ENCODE assay signal across 2 cellular contexts in the genomic region with DNA sequence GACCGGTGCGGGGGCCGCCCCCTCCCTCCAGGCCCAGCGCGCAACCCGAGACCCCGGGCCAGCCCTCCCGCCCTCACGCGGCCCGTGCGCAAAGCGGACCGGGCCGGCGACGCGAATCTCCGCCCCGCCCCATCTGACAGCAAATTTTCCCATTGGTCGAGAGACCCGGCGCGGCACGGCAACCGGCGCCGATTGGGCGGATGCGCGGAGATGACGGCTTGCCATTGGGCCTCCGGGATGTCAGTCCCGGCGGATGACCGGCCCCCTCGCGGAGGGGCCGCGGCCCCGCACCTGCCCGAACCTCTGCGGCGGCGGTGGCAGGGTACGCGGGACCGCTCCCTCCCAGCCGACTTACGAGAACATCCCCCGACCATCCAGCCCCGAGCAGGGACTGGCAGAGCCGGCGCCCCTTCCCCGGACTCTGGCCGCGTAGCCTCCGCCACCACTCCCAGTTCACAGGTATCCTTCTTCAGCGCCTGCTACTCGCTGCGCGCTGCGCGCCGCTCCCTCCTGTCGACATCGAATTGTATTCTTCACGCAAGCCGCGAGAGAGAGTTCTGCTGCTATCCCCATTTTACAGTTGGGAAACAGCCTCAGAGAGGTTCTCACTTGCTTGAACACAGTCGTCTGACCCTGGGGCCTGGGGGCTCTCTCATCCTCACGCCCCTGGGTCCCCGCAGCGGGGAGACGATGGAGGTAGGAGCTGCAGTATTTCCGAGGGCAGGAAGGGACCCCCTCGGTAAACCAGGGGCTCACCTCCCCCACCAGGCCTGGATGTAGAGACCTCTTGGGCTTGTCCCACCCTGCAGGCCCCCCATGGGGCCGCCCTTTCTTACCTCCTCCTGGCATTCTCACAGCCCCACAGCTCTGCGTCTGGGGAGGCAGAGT.
TF ChIP-seq lines count a peak whose summit lies in the region.

A gene with protein sequence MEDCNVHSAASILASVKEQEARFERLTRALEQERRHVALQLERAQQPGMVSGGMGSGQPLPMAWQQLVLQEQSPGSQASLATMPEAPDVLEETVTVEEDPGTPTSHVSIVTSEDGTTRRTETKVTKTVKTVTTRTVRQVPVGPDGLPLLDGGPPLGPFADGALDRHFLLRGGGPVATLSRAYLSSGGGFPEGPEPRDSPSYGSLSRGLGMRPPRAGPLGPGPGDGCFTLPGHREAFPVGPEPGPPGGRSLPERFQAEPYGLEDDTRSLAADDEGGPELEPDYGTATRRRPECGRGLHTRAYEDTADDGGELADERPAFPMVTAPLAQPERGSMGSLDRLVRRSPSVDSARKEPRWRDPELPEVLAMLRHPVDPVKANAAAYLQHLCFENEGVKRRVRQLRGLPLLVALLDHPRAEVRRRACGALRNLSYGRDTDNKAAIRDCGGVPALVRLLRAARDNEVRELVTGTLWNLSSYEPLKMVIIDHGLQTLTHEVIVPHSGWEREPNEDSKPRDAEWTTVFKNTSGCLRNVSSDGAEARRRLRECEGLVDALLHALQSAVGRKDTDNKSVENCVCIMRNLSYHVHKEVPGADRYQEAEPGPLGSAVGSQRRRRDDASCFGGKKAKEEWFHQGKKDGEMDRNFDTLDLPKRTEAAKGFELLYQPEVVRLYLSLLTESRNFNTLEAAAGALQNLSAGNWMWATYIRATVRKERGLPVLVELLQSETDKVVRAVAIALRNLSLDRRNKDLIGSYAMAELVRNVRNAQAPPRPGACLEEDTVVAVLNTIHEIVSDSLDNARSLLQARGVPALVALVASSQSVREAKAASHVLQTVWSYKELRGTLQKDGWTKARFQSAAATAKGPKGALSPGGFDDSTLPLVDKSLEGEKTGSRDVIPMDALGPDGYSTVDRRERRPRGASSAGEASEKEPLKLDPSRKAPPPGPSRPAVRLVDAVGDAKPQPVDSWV (minus strand): TSS at position 90 of the 888 bp plus-strand sequence. CDS start 26,029 bp downstream, outside the sequence.

TF ChIP-seq in A549, 52 proteins besides CTCF, POLR2A, EP300 and RAD21 (continued from another document):
- TF ChIP-seq, protein P1, sequence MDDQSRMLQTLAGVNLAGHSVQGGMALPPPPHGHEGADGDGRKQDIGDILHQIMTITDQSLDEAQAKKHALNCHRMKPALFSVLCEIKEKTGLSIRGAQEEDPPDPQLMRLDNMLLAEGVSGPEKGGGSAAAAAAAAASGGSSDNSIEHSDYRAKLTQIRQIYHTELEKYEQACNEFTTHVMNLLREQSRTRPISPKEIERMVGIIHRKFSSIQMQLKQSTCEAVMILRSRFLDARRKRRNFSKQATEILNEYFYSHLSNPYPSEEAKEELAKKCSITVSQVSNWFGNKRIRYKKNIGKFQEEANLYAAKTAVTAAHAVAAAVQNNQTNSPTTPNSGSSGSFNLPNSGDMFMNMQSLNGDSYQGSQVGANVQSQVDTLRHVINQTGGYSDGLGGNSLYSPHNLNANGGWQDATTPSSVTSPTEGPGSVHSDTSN (IDR thresholded peaks at IDR 0.05) = peak; percentile 95
- no peak for TF ChIP-seq RARB (CRISPR knock-in tag; IDR thresholded peaks at IDR 0.05)
- no peak for TF ChIP-seq NFE2L2 (conservative IDR thresholded peaks at IDR 0.05; ENCODE audit: low read length)

TF ChIP-seq in HepG2, 621 proteins besides CTCF, POLR2A, EP300 and RAD21 (continued from another document and continues in another):
- TF ChIP-seq ZNF777 (CRISPR knock-in tag; IDR thresholded peaks at IDR 0.05) (no peak), ZFP36L2 (CRISPR knock-in tag; IDR thresholded peaks at IDR 0.05) (no peak), ZNF460 (CRISPR knock-in tag; IDR thresholded peaks at IDR 0.05; ENCODE audit: borderline replicate concordance) (no peak), NFKB2 (CRISPR knock-in tag; IDR thresholded peaks at IDR 0.05; ENCODE audit: borderline replicate concordance) (peak; percentile 23; the same call in 1 of the 2 replicates), ZNF547 (CRISPR knock-in tag; IDR thresholded peaks at IDR 0.05) (0 out of 2 replicates have a peak, but pooled peaks have one; percentile 11), ZNF775 (CRISPR knock-in tag; IDR thresholded peaks at IDR 0.05; ENCODE audit: borderline replicate concordance) (no peak), BRCA1 (CRISPR knock-in tag; IDR thresholded peaks at IDR 0.05) (no peak), ZNF720 (CRISPR knock-in tag; IDR thresholded peaks at IDR 0.05) (no peak), EED (CRISPR knock-in tag; IDR thresholded peaks at IDR 0.05) (no peak), ZNF644 (CRISPR knock-in tag; IDR thresholded peaks at IDR 0.05; ENCODE audit: low read depth) (no peak), SP1 (IDR thresholded peaks at IDR 0.05) (no peak), SP1 (CRISPR knock-in tag; IDR thresholded peaks at IDR 0.05) (peak; percentile 73; the same call in 1 of the 2 replicates), REXO4 (CRISPR knock-in tag; IDR thresholded peaks at IDR 0.05; ENCODE audit: borderline replicate concordance) (no peak), GPN1 (CRISPR knock-in tag; IDR thresholded peaks at IDR 0.05; ENCODE audit: borderline replicate concordance) (no peak)
- TF ChIP-seq, protein P2, sequence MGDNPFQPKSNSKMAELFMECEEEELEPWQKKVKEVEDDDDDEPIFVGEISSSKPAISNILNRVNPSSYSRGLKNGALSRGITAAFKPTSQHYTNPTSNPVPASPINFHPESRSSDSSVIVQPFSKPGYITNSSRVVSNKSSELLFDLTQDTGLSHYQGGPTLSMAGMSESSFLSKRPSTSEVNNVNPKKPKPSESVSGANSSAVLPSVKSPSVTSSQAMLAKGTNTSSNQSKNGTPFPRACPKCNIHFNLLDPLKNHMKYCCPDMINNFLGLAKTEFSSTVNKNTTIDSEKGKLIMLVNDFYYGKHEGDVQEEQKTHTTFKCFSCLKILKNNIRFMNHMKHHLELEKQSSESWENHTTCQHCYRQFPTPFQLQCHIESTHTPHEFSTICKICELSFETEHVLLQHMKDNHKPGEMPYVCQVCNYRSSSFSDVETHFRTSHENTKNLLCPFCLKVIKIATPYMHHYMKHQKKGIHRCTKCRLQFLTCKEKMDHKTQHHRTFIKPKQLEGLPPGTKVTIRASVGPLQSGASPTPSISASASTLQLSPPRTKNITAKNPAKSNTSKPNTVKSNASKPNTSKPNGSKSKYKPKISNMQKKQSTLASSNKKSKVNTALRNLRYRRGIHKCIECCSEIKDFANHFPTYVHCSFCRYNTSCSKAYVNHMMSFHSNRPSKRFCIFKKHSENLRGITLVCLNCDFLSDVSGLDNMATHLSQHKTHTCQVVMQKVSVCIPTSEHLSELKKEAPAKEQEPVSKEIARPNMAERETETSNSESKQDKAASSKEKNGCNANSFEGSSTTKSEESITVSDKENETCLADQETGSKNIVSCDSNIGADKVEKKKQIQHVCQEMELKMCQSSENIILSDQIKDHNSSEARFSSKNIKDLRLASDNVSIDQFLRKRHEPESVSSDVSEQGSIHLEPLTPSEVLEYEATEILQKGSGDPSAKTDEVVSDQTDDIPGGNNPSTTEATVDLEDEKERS (CRISPR knock-in tag; IDR thresholded peaks at IDR 0.05) = no peak
- TF ChIP-seq, protein P3, sequence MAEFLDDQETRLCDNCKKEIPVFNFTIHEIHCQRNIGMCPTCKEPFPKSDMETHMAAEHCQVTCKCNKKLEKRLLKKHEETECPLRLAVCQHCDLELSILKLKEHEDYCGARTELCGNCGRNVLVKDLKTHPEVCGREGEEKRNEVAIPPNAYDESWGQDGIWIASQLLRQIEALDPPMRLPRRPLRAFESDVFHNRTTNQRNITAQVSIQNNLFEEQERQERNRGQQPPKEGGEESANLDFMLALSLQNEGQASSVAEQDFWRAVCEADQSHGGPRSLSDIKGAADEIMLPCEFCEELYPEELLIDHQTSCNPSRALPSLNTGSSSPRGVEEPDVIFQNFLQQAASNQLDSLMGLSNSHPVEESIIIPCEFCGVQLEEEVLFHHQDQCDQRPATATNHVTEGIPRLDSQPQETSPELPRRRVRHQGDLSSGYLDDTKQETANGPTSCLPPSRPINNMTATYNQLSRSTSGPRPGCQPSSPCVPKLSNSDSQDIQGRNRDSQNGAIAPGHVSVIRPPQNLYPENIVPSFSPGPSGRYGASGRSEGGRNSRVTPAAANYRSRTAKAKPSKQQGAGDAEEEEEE (CRISPR knock-in tag; IDR thresholded peaks at IDR 0.05; ENCODE audit: borderline replicate concordance) = no peak
- TF ChIP-seq, protein P4, sequence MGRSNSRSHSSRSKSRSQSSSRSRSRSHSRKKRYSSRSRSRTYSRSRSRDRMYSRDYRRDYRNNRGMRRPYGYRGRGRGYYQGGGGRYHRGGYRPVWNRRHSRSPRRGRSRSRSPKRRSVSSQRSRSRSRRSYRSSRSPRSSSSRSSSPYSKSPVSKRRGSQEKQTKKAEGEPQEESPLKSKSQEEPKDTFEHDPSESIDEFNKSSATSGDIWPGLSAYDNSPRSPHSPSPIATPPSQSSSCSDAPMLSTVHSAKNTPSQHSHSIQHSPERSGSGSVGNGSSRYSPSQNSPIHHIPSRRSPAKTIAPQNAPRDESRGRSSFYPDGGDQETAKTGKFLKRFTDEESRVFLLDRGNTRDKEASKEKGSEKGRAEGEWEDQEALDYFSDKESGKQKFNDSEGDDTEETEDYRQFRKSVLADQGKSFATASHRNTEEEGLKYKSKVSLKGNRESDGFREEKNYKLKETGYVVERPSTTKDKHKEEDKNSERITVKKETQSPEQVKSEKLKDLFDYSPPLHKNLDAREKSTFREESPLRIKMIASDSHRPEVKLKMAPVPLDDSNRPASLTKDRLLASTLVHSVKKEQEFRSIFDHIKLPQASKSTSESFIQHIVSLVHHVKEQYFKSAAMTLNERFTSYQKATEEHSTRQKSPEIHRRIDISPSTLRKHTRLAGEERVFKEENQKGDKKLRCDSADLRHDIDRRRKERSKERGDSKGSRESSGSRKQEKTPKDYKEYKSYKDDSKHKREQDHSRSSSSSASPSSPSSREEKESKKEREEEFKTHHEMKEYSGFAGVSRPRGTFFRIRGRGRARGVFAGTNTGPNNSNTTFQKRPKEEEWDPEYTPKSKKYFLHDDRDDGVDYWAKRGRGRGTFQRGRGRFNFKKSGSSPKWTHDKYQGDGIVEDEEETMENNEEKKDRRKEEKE (IDR thresholded peaks at IDR 0.05) = no peak
- TF ChIP-seq, protein P5, sequence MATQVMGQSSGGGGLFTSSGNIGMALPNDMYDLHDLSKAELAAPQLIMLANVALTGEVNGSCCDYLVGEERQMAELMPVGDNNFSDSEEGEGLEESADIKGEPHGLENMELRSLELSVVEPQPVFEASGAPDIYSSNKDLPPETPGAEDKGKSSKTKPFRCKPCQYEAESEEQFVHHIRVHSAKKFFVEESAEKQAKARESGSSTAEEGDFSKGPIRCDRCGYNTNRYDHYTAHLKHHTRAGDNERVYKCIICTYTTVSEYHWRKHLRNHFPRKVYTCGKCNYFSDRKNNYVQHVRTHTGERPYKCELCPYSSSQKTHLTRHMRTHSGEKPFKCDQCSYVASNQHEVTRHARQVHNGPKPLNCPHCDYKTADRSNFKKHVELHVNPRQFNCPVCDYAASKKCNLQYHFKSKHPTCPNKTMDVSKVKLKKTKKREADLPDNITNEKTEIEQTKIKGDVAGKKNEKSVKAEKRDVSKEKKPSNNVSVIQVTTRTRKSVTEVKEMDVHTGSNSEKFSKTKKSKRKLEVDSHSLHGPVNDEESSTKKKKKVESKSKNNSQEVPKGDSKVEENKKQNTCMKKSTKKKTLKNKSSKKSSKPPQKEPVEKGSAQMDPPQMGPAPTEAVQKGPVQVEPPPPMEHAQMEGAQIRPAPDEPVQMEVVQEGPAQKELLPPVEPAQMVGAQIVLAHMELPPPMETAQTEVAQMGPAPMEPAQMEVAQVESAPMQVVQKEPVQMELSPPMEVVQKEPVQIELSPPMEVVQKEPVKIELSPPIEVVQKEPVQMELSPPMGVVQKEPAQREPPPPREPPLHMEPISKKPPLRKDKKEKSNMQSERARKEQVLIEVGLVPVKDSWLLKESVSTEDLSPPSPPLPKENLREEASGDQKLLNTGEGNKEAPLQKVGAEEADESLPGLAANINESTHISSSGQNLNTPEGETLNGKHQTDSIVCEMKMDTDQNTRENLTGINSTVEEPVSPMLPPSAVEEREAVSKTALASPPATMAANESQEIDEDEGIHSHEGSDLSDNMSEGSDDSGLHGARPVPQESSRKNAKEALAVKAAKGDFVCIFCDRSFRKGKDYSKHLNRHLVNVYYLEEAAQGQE (IDR thresholded peaks at IDR 0.05; ENCODE audit: borderline replicate concordance in 1 of 2, low read depth in 1 of 2, low read length in 2 of 2) = no peak
- TF ChIP-seq, protein P6, sequence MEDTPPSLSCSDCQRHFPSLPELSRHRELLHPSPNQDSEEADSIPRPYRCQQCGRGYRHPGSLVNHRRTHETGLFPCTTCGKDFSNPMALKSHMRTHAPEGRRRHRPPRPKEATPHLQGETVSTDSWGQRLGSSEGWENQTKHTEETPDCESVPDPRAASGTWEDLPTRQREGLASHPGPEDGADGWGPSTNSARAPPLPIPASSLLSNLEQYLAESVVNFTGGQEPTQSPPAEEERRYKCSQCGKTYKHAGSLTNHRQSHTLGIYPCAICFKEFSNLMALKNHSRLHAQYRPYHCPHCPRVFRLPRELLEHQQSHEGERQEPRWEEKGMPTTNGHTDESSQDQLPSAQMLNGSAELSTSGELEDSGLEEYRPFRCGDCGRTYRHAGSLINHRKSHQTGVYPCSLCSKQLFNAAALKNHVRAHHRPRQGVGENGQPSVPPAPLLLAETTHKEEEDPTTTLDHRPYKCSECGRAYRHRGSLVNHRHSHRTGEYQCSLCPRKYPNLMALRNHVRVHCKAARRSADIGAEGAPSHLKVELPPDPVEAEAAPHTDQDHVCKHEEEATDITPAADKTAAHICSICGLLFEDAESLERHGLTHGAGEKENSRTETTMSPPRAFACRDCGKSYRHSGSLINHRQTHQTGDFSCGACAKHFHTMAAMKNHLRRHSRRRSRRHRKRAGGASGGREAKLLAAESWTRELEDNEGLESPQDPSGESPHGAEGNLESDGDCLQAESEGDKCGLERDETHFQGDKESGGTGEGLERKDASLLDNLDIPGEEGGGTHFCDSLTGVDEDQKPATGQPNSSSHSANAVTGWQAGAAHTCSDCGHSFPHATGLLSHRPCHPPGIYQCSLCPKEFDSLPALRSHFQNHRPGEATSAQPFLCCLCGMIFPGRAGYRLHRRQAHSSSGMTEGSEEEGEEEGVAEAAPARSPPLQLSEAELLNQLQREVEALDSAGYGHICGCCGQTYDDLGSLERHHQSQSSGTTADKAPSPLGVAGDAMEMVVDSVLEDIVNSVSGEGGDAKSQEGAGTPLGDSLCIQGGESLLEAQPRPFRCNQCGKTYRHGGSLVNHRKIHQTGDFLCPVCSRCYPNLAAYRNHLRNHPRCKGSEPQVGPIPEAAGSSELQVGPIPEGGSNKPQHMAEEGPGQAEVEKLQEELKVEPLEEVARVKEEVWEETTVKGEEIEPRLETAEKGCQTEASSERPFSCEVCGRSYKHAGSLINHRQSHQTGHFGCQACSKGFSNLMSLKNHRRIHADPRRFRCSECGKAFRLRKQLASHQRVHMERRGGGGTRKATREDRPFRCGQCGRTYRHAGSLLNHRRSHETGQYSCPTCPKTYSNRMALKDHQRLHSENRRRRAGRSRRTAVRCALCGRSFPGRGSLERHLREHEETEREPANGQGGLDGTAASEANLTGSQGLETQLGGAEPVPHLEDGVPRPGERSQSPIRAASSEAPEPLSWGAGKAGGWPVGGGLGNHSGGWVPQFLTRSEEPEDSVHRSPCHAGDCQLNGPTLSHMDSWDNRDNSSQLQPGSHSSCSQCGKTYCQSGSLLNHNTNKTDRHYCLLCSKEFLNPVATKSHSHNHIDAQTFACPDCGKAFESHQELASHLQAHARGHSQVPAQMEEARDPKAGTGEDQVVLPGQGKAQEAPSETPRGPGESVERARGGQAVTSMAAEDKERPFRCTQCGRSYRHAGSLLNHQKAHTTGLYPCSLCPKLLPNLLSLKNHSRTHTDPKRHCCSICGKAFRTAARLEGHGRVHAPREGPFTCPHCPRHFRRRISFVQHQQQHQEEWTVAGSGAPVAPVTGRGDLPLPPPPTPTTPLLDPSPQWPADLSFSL (CRISPR knock-in tag; IDR thresholded peaks at IDR 0.05) = no peak
- TF ChIP-seq, protein P7, sequence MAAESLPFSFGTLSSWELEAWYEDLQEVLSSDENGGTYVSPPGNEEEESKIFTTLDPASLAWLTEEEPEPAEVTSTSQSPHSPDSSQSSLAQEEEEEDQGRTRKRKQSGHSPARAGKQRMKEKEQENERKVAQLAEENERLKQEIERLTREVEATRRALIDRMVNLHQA (CRISPR knock-in tag; IDR thresholded peaks at IDR 0.05) = no peak
